In the genomic region with DNA sequence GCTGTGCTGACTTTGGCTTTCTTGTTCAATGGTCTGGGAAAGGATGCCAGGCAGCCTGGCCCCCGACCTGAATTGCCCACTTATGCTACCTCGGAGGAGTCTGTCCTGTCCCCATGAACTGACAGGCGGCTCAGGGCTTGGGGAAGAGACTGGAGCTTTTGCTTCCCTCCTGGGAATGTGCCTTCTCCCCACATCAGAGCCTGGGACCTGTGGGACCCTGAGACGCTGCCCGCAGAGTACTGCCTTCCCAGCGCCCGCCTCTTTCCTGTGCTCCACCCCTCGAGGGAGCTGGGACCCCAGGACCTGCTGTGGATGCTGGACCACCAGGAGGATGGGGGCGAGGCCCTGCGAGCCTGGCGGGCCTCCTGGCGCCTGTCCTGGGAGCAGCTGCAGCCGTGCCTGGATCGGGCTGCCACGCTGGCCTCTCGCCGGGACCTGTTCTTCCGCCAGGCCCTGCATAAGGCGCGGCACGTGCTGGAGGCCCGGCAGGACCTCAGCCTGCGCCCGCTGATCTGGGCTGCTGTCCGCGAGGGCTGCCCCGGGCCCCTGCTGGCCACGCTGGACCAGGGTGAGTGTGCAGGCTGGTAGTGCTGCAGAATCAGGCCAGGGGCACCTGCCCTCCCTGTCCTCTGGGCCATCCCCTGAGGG, we compare ENCODE assay signal across 25 cellular contexts.
"Had no signal": no experiment of that assay in that cellular context is flagged by ENCODE, and none has a peak within 500 bp of the region (broad histone marks: within the 10 kb centered on the region; RNA-seq: fewer than 3 reads in every experiment).

No MANE protein-coding gene starts in this region.

- H3K27ac Mint-ChIP-seq: activated B cell treated with CpG ODN at 0.5 μM for 24 hours; activated naive CD8-positive, alpha-beta T cell treated with anti-CD3 and anti-CD28 coated beads for 36 hours had no signal

- H3K27me3 ChIP-seq: adrenal gland, body of pancreas, dorsolateral prefrontal cortex, heart left ventricle, pancreas, spleen, tibial nerve had no signal

- H3K4me1 ChIP-seq: body of pancreas, prostate gland, tibial nerve had no signal

- DNase-seq: activated B cell treated with CpG ODN at 0.5 μM for 24 hours; activated effector memory CD4-positive, alpha-beta T cell treated with anti-CD3 and anti-CD28 coated beads, Interleukin-2, amount 50 U/mL, for 16 hours; activated naive CD4-positive, alpha-beta T cell treated with anti-CD3 and anti-CD28 coated beads for 36 hours; activated naive CD8-positive, alpha-beta T cell treated with anti-CD3 and anti-CD28 coated beads for 36 hours; activated T-cell treated with anti-CD3 and anti-CD28 coated beads for 4 hours; adrenal gland; aorta; body of pancreas; cerebellar nuclear complex; effector memory CD4-positive, alpha-beta T cell; erythroblast; kidney glomerular epithelial cell; left ventricle myocardium inferior; nephron progenitor cell; spleen; stimulated activated naive CD4-positive, alpha-beta T cell treated with Interleukin-2 at 50 U/mL for 16 hours; T-cell had no signal

- H3K27ac ChIP-seq: adrenal gland, body of pancreas, coronary artery, heart left ventricle, left ventricle myocardium inferior, pancreas, prostate gland, spleen, tibial nerve had no signal

- H3K4me3 Mint-ChIP-seq: activated B cell treated with CpG ODN at 0.5 μM for 24 hours; activated CD8-positive, alpha-beta T cell treated with anti-CD3 and anti-CD28 coated beads, Interleukin-2, amount 10 ng/mL, durations not matched to agents 7 days and 5 days; activated naive CD4-positive, alpha-beta T cell treated with anti-CD3 and anti-CD28 coated beads for 36 hours; activated naive CD8-positive, alpha-beta T cell treated with anti-CD3 and anti-CD28 coated beads for 36 hours; activated T-helper 1 cell treated with anti-CD3 and anti-CD28 coated beads, Interleukin-12 subunit alpha, Interleukin-12 subunit beta, Interleukin-2, Interleukin-4 antibody, amounts not matched to agents 30 ng/mL and 10 ng/mL and 1 ng/mL, durations not matched to agents 14 hours and 24 hours and 36 hours; nephron progenitor cell; T-cell had no signal

- H3K9me3 ChIP-seq: adrenal gland, body of pancreas, heart left ventricle, left ventricle myocardium inferior, pancreas, prostate gland, spleen, tibial nerve had no signal

- H3K9me3 Mint-ChIP-seq: activated B cell treated with CpG ODN at 0.5 μM for 24 hours; activated naive CD4-positive, alpha-beta T cell treated with anti-CD3 and anti-CD28 coated beads for 36 hours; activated naive CD8-positive, alpha-beta T cell treated with anti-CD3 and anti-CD28 coated beads for 36 hours; activated T-helper 1 cell treated with anti-CD3 and anti-CD28 coated beads, Interleukin-12 subunit alpha, Interleukin-12 subunit beta, Interleukin-2, Interleukin-4 antibody, amounts not matched to agents 30 ng/mL and 10 ng/mL and 1 ng/mL, durations not matched to agents 14 hours and 24 hours and 36 hours; nephron progenitor cell; T-cell had no signal

- H3K4me1 Mint-ChIP-seq: nephron progenitor cell, T-cell had no signal

- ATAC-seq: activated CD8-positive, alpha-beta T cell treated with anti-CD3 and anti-CD28 coated beads, Interleukin-2, amount 10 ng/mL, durations not matched to agents 7 days and 5 days; body of pancreas; heart left ventricle; pancreas had no signal

- H3K4me3 ChIP-seq: adrenal gland, body of pancreas, coronary artery, dorsolateral prefrontal cortex, heart left ventricle, left ventricle myocardium inferior, pancreas, prostate gland, spleen, tibial nerve had no signal

- H3K27me3 Mint-ChIP-seq: activated B cell treated with CpG ODN at 0.5 μM for 24 hours; activated naive CD8-positive, alpha-beta T cell treated with anti-CD3 and anti-CD28 coated beads for 36 hours; T-cell had no signal
